ENCODE assay signal across 15 cellular contexts in the genomic region with DNA sequence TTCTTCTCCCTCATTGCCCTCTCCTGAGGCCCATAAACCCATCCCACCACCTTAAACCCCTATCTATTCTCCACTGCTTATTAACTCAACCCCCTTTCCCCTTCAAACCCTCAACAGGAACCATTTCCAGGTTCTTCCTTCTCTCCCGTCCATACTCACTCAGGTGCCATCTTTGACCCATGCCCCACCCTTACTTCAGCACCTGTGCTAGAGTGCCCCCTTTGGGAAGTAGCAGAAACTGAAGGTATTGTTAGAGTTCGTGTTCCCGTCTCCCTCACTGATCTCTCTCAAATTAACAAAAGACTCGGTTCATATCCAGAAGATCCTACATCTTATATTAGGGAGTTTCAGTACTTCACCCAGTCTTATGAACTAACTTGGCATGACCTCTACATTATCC.
A peak's percentile ranks its signal among the peaks of the same experiment; 100 is the strongest.
DNase-seq lines count a peak whose midpoint lies in the region; ATAC-seq and TF ChIP-seq lines count a peak whose summit lies in the region.
"Had no signal": no experiment of that assay in that cellular context is flagged by ENCODE, and none has a peak within 500 bp of the region (broad histone marks: within the 10 kb centered on the region; RNA-seq: fewer than 3 reads in every experiment).

No MANE protein-coding gene starts in this region.

- H3K4me1 Mint-ChIP-seq in MCF 10A (ENCODE audit: insufficient read depth, unreplicated experiment): no peaks in the 10 kb centered on the region
- H3K4me1 Mint-ChIP-seq in activated T-helper 17 cell treated with anti-CD3 and anti-CD28 coated beads, Interleukin-2, amount 50 U/mL, for 72 hours: peaks cover 7% of the 10 kb centered on the region
- H3K4me1 Mint-ChIP-seq in CD4-positive, alpha-beta memory T cell: peaks cover 3 to 12% (median 5%) of the 10 kb centered on the region in 4 donors
- H3K4me1 Mint-ChIP-seq: B cell had no signal

- H3K4me2 ChIP-seq in HCT116 (ENCODE audit: low read length): no peak overlapping the region

- H3K9ac ChIP-seq in HCT116 (ENCODE audit: low read length): no peak overlapping the region
- H3K9ac ChIP-seq: GM23248 had no signal

- H3K27me3 ChIP-seq in breast epithelium (no peaks in the 10 kb centered on the region), HCT116 (ENCODE audit: insufficient read depth, low read length) (no peaks in the 10 kb centered on the region)
- H3K27me3 ChIP-seq in CD4-positive, alpha-beta memory T cell (ENCODE audit: insufficient read depth, low read length): no peaks in the 10 kb centered on the region

- RAD21 ChIA-PET in HCT116 (lab: Charles Lee; ENCODE audit: low non-redundant PET in 1 of 2, low total read pairs in 2 of 2, uncharacterized antibody in 2 of 2, unreplicated experiment in 2 of 2): no interaction called here

- H3K27ac Mint-ChIP-seq in MCF 10A (ENCODE audit: low read depth, unreplicated experiment): peak overlapping the region; percentile 57
- peak overlapping the region; percentile 34 for H3K27ac Mint-ChIP-seq in activated T-helper 17 cell treated with anti-CD3 and anti-CD28 coated beads, Interleukin-2, amount 50 U/mL, for 72 hours
- H3K27ac Mint-ChIP-seq in CD4-positive, alpha-beta memory T cell: no peak overlapping the region
- H3K27ac Mint-ChIP-seq: B cell; CD4-positive, alpha-beta T cell had no signal

- BruUV-seq in MCF 10A (replicated peaks; lab: Mats Ljungman, UMichigan) (no TSS peak), HCT116 (replicated peaks; lab: Mats Ljungman, UMichigan) (no TSS peak)

- H2AFZ ChIP-seq in HCT116 (ENCODE audit: low read depth, low read length, poor library complexity, severe bottlenecking): no peak overlapping the region
- H2AFZ ChIP-seq: GM23248 had no signal

- no peak for ATAC-seq in HCT116
- ATAC-seq in activated T-helper 17 cell treated with anti-CD3 and anti-CD28 coated beads, Interleukin-2, amount 50 U/mL, for 72 hours (replicated peaks): no peak
- ATAC-seq: GM12878 had no signal

- H3K79me2 ChIP-seq in HCT116 (ENCODE audit: insufficient read depth, low read length): no peaks in the 10 kb centered on the region

- TF ChIP-seq RAD21 in HCT116 (IDR thresholded peaks at IDR 0.05; ENCODE audit: low read depth): no peak

- DNase-seq in MCF 10A (ENCODE audit: unreplicated experiment) (no peak), breast epithelium (ENCODE audit: low spot score in 2 of 2) (no peak), HCT116 (ENCODE audit: low read depth, low spot score) (no peak), GM03348 (ENCODE audit: low spot score) (no peak)
- DNase-seq in CD4-positive, alpha-beta memory T cell: no peak
- no peak for DNase-seq in activated T-cell treated with anti-CD3 and anti-CD28 coated beads, Interleukin-2, amount 50 U/mL, for 1 hour
- DNase-seq: C1 segment of cervical spinal cord; CD4-positive, alpha-beta T cell; DND-41; GM23248; IMR-90; KG1 had no signal

- H3K9me3 ChIP-seq in breast epithelium (no peaks in the 10 kb centered on the region), HCT116 (ENCODE audit: control insufficient read depth in 1 of 2, insufficient read depth in 1 of 2, low read depth in 1 of 2, low read length in 2 of 2) (no peaks in the 10 kb centered on the region)
- H3K9me3 ChIP-seq in CD4-positive, alpha-beta memory T cell (ENCODE audit: control insufficient read depth in 1 of 2, low read length in 2 of 2): no peaks in the 10 kb centered on the region

- CTCF ChIA-PET in MCF 10A (lab: Yijun Ruan, JAX): no interaction called here
- CTCF ChIA-PET in HCT116 (lab: Charles Lee): no interaction called here
- CTCF ChIA-PET in CD4-positive, alpha-beta memory T cell (lab: Charles Lee; ENCODE audit: partially characterized antibody): no interaction called here

- no peaks in the 10 kb centered on the region for H3K9me2 ChIP-seq in HCT116 (ENCODE audit: insufficient read depth)

- H3K36me3 ChIP-seq in breast epithelium: no peaks in the 10 kb centered on the region
- no peaks in the 10 kb centered on the region for H3K36me3 ChIP-seq in HCT116 (ENCODE audit: control insufficient read depth in 1 of 2, insufficient read depth in 2 of 2, low read length in 2 of 2)
- H3K36me3 ChIP-seq in CD4-positive, alpha-beta memory T cell (ENCODE audit: insufficient read depth, low read length): no peaks in the 10 kb centered on the region

- TF ChIP-seq CTCF in MCF 10A (IDR thresholded peaks at IDR 0.05; ENCODE audit: unreplicated experiment): no peak
- no peak for TF ChIP-seq CTCF in breast epithelium (IDR thresholded peaks at IDR 0.05)
- peak in 2 of 3 experiments; percentile 6 to 19; a peak in 2 of 6 replicates for TF ChIP-seq CTCF in HCT116 (IDR thresholded peaks at IDR 0.05 in 2 of 3, conservative IDR thresholded peaks at IDR 0.05 in 1 of 3; ENCODE audit: borderline replicate concordance in 1 of 3, insufficient read depth in 1 of 3, low read depth in 2 of 3, low read length in 2 of 3)

- no peaks in the 10 kb centered on the region for H3K36me3 Mint-ChIP-seq in MCF 10A (ENCODE audit: insufficient read depth, unreplicated experiment)
- no peaks in the 10 kb centered on the region for H3K36me3 Mint-ChIP-seq in activated T-helper 17 cell treated with anti-CD3 and anti-CD28 coated beads, Interleukin-2, amount 50 U/mL, for 72 hours (ENCODE audit: low read depth)
- no peaks in the 10 kb centered on the region for H3K36me3 Mint-ChIP-seq in CD4-positive, alpha-beta memory T cell

- H4K20me1 ChIP-seq in HCT116 (ENCODE audit: insufficient read depth): no peaks in the 10 kb centered on the region

- no peaks in the 10 kb centered on the region for H3K27me3 Mint-ChIP-seq in MCF 10A (ENCODE audit: insufficient read depth, unreplicated experiment)
- H3K27me3 Mint-ChIP-seq in activated T-helper 17 cell treated with anti-CD3 and anti-CD28 coated beads, Interleukin-2, amount 50 U/mL, for 72 hours: no peaks in the 10 kb centered on the region
- no peaks in the 10 kb centered on the region for H3K27me3 Mint-ChIP-seq in CD4-positive, alpha-beta memory T cell
- H3K27me3 Mint-ChIP-seq: B cell; CD4-positive, alpha-beta T cell had no signal

- no peak overlapping the region for H3K4me3 ChIP-seq in breast epithelium
- H3K4me3 ChIP-seq in HCT116 (replicated peaks in 1 of 2; ENCODE audit: low read depth in 1 of 2, low read length in 2 of 2): no peak overlapping the region
- no peak overlapping the region for H3K4me3 ChIP-seq in CD4-positive, alpha-beta memory T cell (ENCODE audit: low read length in 2 of 2)
- H3K4me3 ChIP-seq: GM12878, GM23248 had no signal

- no peak for TF ChIP-seq POLR2A in breast epithelium (IDR thresholded peaks at IDR 0.05)
- TF ChIP-seq POLR2A in HCT116 (IDR thresholded peaks at IDR 0.05; ENCODE audit: borderline replicate concordance, extremely low read depth, insufficient read depth, insufficient read length): no peak

- POLR2A ChIA-PET in MCF 10A (lab: Yijun Ruan, JAX): no interaction called here
- POLR2A ChIA-PET in HCT116 (lab: Charles Lee): no interaction called here
- POLR2A ChIA-PET in CD4-positive, alpha-beta memory T cell (lab: Charles Lee; ENCODE audit: partially characterized antibody): no interaction called here

- H3K4me1 ChIP-seq in breast epithelium (no peaks in the 10 kb centered on the region), HCT116 (ENCODE audit: control insufficient read depth in 1 of 2, insufficient read depth in 2 of 2, low read length in 2 of 2) (no peaks in the 10 kb centered on the region)
- peaks cover 4% of the 10 kb centered on the region for H3K4me1 ChIP-seq in CD4-positive, alpha-beta memory T cell (ENCODE audit: insufficient read depth, low read length)

- intact Hi-C loops in MCF 10A (cut with micrococcal nuclease): no loop called here
- intact Hi-C loops in breast epithelium (cut with DNase I; ENCODE audit: low total_unique reads): no loop called here
- intact Hi-C loops in HCT116 (cut with micrococcal nuclease): no loop called here
- intact Hi-C loops in CD4-positive, alpha-beta memory T cell (cut with micrococcal nuclease): no loop called here

- no peak overlapping the region for H3K4me3 Mint-ChIP-seq in MCF 10A (ENCODE audit: unreplicated experiment)
- no peak overlapping the region for H3K4me3 Mint-ChIP-seq in activated T-helper 17 cell treated with anti-CD3 and anti-CD28 coated beads, Interleukin-2, amount 50 U/mL, for 72 hours
- H3K4me3 Mint-ChIP-seq in CD4-positive, alpha-beta memory T cell: peak overlapping the region in 1 of 8 donors; percentile 8
- H3K4me3 Mint-ChIP-seq: B cell; CD4-positive, alpha-beta T cell had no signal

- H3K27ac ChIP-seq in breast epithelium (no peak overlapping the region), HCT116 (ENCODE audit: low read depth, low read length) (no peak overlapping the region)
- no peak overlapping the region for H3K27ac ChIP-seq in CD4-positive, alpha-beta memory T cell (ENCODE audit: low read depth, low read length)
- H3K27ac ChIP-seq: GM23248 had no signal

- peaks cover 8% of the 10 kb centered on the region for H3K9me3 Mint-ChIP-seq in MCF 10A (ENCODE audit: unreplicated experiment)
- peaks cover 17% of the 10 kb centered on the region for H3K9me3 Mint-ChIP-seq in activated T-helper 17 cell treated with anti-CD3 and anti-CD28 coated beads, Interleukin-2, amount 50 U/mL, for 72 hours
- peaks cover 0 to 2% (median 0%) of the 10 kb centered on the region in 8 donors for H3K9me3 Mint-ChIP-seq in CD4-positive, alpha-beta memory T cell
- H3K9me3 Mint-ChIP-seq: CD4-positive, alpha-beta T cell had no signal

TF ChIP-seq in HCT116, 20 proteins besides CTCF, POLR2A, EP300 and RAD21 (continues in another document):
- TF ChIP-seq EZH2phosphoT487 (IDR thresholded peaks at IDR 0.05; ENCODE audit: borderline replicate concordance) (no peak), SRF (IDR thresholded peaks at IDR 0.05; ENCODE audit: low read depth) (no peak), EGR1 (IDR thresholded peaks at IDR 0.05; ENCODE audit: low read depth) (no peak), FOSL1 (IDR thresholded peaks at IDR 0.05; ENCODE audit: low read depth) (no peak), TCF7L2 (IDR thresholded peaks at IDR 0.05; ENCODE audit: borderline replicate concordance, extremely low read depth, insufficient read depth, insufficient read length) (no peak), SIN3A (IDR thresholded peaks at IDR 0.05; ENCODE audit: low read depth) (no peak), ZNF274 (IDR thresholded peaks at IDR 0.05; ENCODE audit: low read depth, low read length) (no peak), POLR2AphosphoS5 (IDR thresholded peaks at IDR 0.05; ENCODE audit: low read depth, low read length) (no peak), CEBPB (IDR thresholded peaks at IDR 0.05; ENCODE audit: low read depth) (no peak)

Comparison
In these comparisons a context has a peak if more than half of its experiments do, and no peak if none do; other contexts are left out.
1. H3K27ac Mint-ChIP-seq: peak in MCF 10A (single experiment) and activated T-helper 17 cell treated with anti-CD3 and anti-CD28 coated beads, Interleukin-2, amount 50 U/mL, for 72 hours (single experiment); none in CD4-positive, alpha-beta memory T cell (0 of 7).
2. CTCF ChIP-seq: peak in HCT116 (2 of 3); none in MCF 10A (single experiment) and breast epithelium (0 of 3).